28 cellular contexts compared by ENCODE assay signal in genomic region chr2:211928186-211928585, GRCh38.
DNase-seq lines count a peak whose midpoint lies in the region; ATAC-seq lines count a peak whose summit lies in the region.
"Had no signal": no experiment of that assay in that cellular context is flagged by ENCODE, and none has a peak within 500 bp of the region (broad histone marks: within the 10 kb centered on the region; RNA-seq: fewer than 3 reads in every experiment).

No MANE protein-coding gene starts in this region.

- H3K4me1 Mint-ChIP-seq in activated T-cell treated with anti-CD3 and anti-CD28 coated beads, Interleukin-2, amount 50 U/mL, for 72 hours (ENCODE audit: low read depth): no peaks in the 10 kb centered on the region
- H3K4me1 Mint-ChIP-seq: activated CD8-positive, alpha-beta memory T cell treated with anti-CD3 and anti-CD28 coated beads, Interleukin-2, amount 10 ng/mL, durations not matched to agents 7 days and 5 days; memory B cell; nephron progenitor cell had no signal

- no peak overlapping the region for H3K27ac Mint-ChIP-seq in activated T-cell treated with anti-CD3 and anti-CD28 coated beads, Interleukin-2, amount 50 U/mL, for 72 hours
- H3K27ac Mint-ChIP-seq: activated CD8-positive, alpha-beta memory T cell treated with anti-CD3 and anti-CD28 coated beads, Interleukin-2, amount 10 ng/mL, durations not matched to agents 7 days and 5 days; memory B cell; nephron progenitor cell; T-helper 1 cell treated with Interleukin-12 subunit alpha and Interleukin-12 subunit beta and Interleukin-4 antibody, amounts not matched to agents 30 μg/mL and 1 μg/mL, for 36 hours had no signal

- peak overlapping the region; percentile 2 for H3K27ac ChIP-seq in caudate nucleus (ENCODE audit: low read depth, low read length)
- H3K27ac ChIP-seq: ascending aorta, cardiac muscle cell, parathyroid adenoma, right lobe of liver, spleen had no signal

- no peaks in the 10 kb centered on the region for H3K36me3 Mint-ChIP-seq in activated T-cell treated with anti-CD3 and anti-CD28 coated beads, Interleukin-2, amount 50 U/mL, for 72 hours (ENCODE audit: insufficient read depth in 2 of 2)
- H3K36me3 Mint-ChIP-seq: activated CD8-positive, alpha-beta memory T cell treated with anti-CD3 and anti-CD28 coated beads, Interleukin-2, amount 10 ng/mL, durations not matched to agents 7 days and 5 days; memory B cell had no signal

- H3K27me3 Mint-ChIP-seq in activated T-cell treated with anti-CD3 and anti-CD28 coated beads, Interleukin-2, amount 50 U/mL, for 72 hours (ENCODE audit: low read depth): peaks cover 7% of the 10 kb centered on the region
- H3K27me3 Mint-ChIP-seq: activated CD8-positive, alpha-beta memory T cell treated with anti-CD3 and anti-CD28 coated beads, Interleukin-2, amount 10 ng/mL, durations not matched to agents 7 days and 5 days; memory B cell had no signal

- H3K9me3 Mint-ChIP-seq in activated T-cell treated with anti-CD3 and anti-CD28 coated beads, Interleukin-2, amount 50 U/mL, for 72 hours: peaks cover 0 to 6% of the 10 kb centered on the region in 2 donors
- H3K9me3 Mint-ChIP-seq: activated T-cell treated with anti-CD3 and anti-CD28 coated beads, Interleukin-2, amount 50 U/mL, for 4 hours; memory B cell; nephron progenitor cell; T-helper 1 cell treated with Interleukin-12 subunit alpha and Interleukin-12 subunit beta and Interleukin-4 antibody, amounts not matched to agents 30 μg/mL and 1 μg/mL, for 36 hours had no signal

- ATAC-seq in GM18909 (IDR thresholded peaks at IDR 0.05; ENCODE audit: poor library complexity, unreplicated experiment) (no peak), GM21576 (IDR thresholded peaks at IDR 0.05; ENCODE audit: unreplicated experiment) (no peak)
- ATAC-seq in activated T-cell treated with anti-CD3 and anti-CD28 coated beads, Interleukin-2, amount 50 U/mL, for 72 hours (replicated peaks in 1 of 2): no peak
- ATAC-seq: activated CD4-positive, CD25-positive, alpha-beta regulatory T cell treated with anti-CD3 and anti-CD28 coated beads, Interleukin-2, amount 50 U/mL, for 24 hours; activated CD8-positive, alpha-beta memory T cell treated with anti-CD3 and anti-CD28 coated beads, Interleukin-2, amount 10 ng/mL, durations not matched to agents 7 days and 5 days; activated T-cell treated with anti-CD3 and anti-CD28 coated beads, Interleukin-2, amount 50 U/mL, for 4 hours; left cardiac atrium; right lobe of liver; stimulated activated naive CD8-positive, alpha-beta T cell treated with anti-CD3 and anti-CD28 coated beads, Interleukin-15, Interleukin-2, amounts not matched to agents 100 U/mL and 50 U/mL, for 24 hours had no signal

- no peak overlapping the region for H3K4me3 Mint-ChIP-seq in activated T-cell treated with anti-CD3 and anti-CD28 coated beads, Interleukin-2, amount 50 U/mL, for 72 hours
- H3K4me3 Mint-ChIP-seq: activated CD8-positive, alpha-beta memory T cell treated with anti-CD3 and anti-CD28 coated beads, Interleukin-2, amount 10 ng/mL, durations not matched to agents 7 days and 5 days; activated T-cell treated with anti-CD3 and anti-CD28 coated beads, Interleukin-2, amount 50 U/mL, for 4 hours; memory B cell; nephron progenitor cell; T-helper 1 cell treated with Interleukin-12 subunit alpha and Interleukin-12 subunit beta and Interleukin-4 antibody, amounts not matched to agents 30 μg/mL and 1 μg/mL, for 36 hours had no signal

- DNase-seq in NCI-H2081 (lab: John Stamatoyannopoulos, UW) (peak; percentile 17 to 59), NCI-H2081 treated with DMSO at 0.1 percent for 48 hours (lab: John Stamatoyannopoulos, UW) (no peak), NCI-H748 (lab: John Stamatoyannopoulos, UW; ENCODE audit: unreplicated experiment) (peak; percentile 87), caudate nucleus (lab: John Stamatoyannopoulos, UW) (peak in 21 of 61 donors; percentile 1 to 33 (median 17)), retina (peak; percentile 16)
- no peak for DNase-seq in activated T-cell treated with anti-CD3 and anti-CD28 coated beads, Interleukin-2, amount 50 U/mL, for 72 hours
- DNase-seq: activated CD4-positive, alpha-beta T cell treated with anti-CD3 and anti-CD28 coated beads, Interleukin-2, amount 50 U/mL, for 4 hours; activated CD8-positive, alpha-beta memory T cell treated with anti-CD3 and anti-CD28 coated beads, Interleukin-2, amount 10 ng/mL, durations not matched to agents 7 days and 5 days; activated T-cell treated with anti-CD3 and anti-CD28 coated beads, Interleukin-2, amount 50 U/mL, for 4 hours; cortex of kidney; effector memory CD4-positive, alpha-beta T cell; hippocampal formation; left cardiac atrium; NCI-H1105; NCI-H510A; nephron progenitor cell; right lobe of liver; spleen; stimulated activated CD4-positive, alpha-beta T cell treated with anti-CD3 and anti-CD28 coated beads, Interleukin-2, amount 100 ng/mL, for 24 hours; stimulated activated naive CD8-positive, alpha-beta T cell treated with anti-CD3 and anti-CD28 coated beads, Interleukin-15, Interleukin-2, amounts not matched to agents 100 U/mL and 50 U/mL, for 24 hours had no signal

Comparison
In these comparisons a context has a peak if more than half of its experiments do, and no peak if none do; other contexts are left out.
1. DNase-seq: peak in NCI-H2081 (2 of 2), NCI-H748 (single experiment) and retina (single experiment); none in NCI-H2081 treated with DMSO at 0.1 percent for 48 hours (single experiment) and activated T-cell treated with anti-CD3 and anti-CD28 coated beads, Interleukin-2, amount 50 U/mL, for 72 hours (0 of 2).